8 cellular contexts compared by ENCODE assay signal in genomic region chr12:12350868-12351463, GRCh38. TPM values are rescaled to one million over a fixed set of nuclear protein-coding genes. Genes with fewer than 3 reads are reported as not detected.
DNase-seq lines count a peak whose midpoint lies in the region; ATAC-seq and TF ChIP-seq lines count a peak whose summit lies in the region.

No MANE protein-coding gene starts in this region.

- peak overlapping the region; percentile 72 for H3K4me3 Mint-ChIP-seq in CD4-positive, alpha-beta T cell
- peak overlapping the region; percentile 74 to 84 (median 78) for H3K4me3 Mint-ChIP-seq in naive thymus-derived CD4-positive, alpha-beta T cell

- dilution Hi-C loops in mammary epithelial cell (cut with HindIII; ENCODE audit: low sequenced_read_pairs), result no loop called here

- peak overlapping the region; percentile 100 for H2AFZ ChIP-seq in mammary epithelial cell (ENCODE audit: low read depth, low read length)

- H4K20me1 ChIP-seq in mammary epithelial cell (ENCODE audit: insufficient read depth, low read length), result no peaks in the 10 kb centered on the region

- DNase-seq in CD4-positive, alpha-beta T cell, result no peak
- DNase-seq in Jurkat, Clone E6-1 (ENCODE audit: low read depth, low spot score), result no peak
- DNase-seq in mammary epithelial cell (peak; percentile 97), nucleus accumbens (lab: John Stamatoyannopoulos, UW) (no peak), adrenal gland (no peak), NCI-H2029 treated with DMSO at 0.1 percent for 48 hours (lab: John Stamatoyannopoulos, UW) (no peak)
- no peak for DNase-seq in naive thymus-derived CD4-positive, alpha-beta T cell
- no peak for DNase-seq in stimulated activated naive CD4-positive, alpha-beta T cell (lab: John Stamatoyannopoulos, UW)

- no peaks in the 10 kb centered on the region for H3K36me3 Mint-ChIP-seq in CD4-positive, alpha-beta T cell (ENCODE audit: low read depth)
- H3K36me3 Mint-ChIP-seq in naive thymus-derived CD4-positive, alpha-beta T cell, result peaks cover 0 to 4% (median 0%) of the 10 kb centered on the region in 5 donors

- H3K9ac ChIP-seq in mammary epithelial cell (ENCODE audit: insufficient read depth, low read length), result peak overlapping the region; percentile 60

- in situ Hi-C loops in mammary epithelial cell (cut with MboI; ENCODE audit: low sequenced_read_pairs in 2 of 2), result no loop called here

- H3K36me3 ChIP-seq in mammary epithelial cell (ENCODE audit: insufficient read depth, low read length) (no peaks in the 10 kb centered on the region), adrenal gland (replicated peaks in 1 of 2) (no peaks in the 10 kb centered on the region)
- H3K36me3 ChIP-seq in naive thymus-derived CD4-positive, alpha-beta T cell (ENCODE audit: control insufficient read depth in 2 of 3, insufficient read depth in 3 of 3, low read length in 3 of 3), result no peaks in the 10 kb centered on the region

- H3K4me2 ChIP-seq in mammary epithelial cell (ENCODE audit: insufficient read depth, low read depth, low read length), result peak overlapping the region; percentile 90

- H3K27ac ChIP-seq in CD4-positive, alpha-beta T cell (ENCODE audit: low read depth, low read length), result no peak overlapping the region
- peak overlapping the region; percentile 88 for H3K27ac ChIP-seq in mammary epithelial cell (ENCODE audit: insufficient read depth, low read depth, low read length)
- H3K27ac ChIP-seq in naive thymus-derived CD4-positive, alpha-beta T cell (ENCODE audit: low read depth, low read length), result peak overlapping the region; percentile 69
- no peak overlapping the region for H3K27ac ChIP-seq in adrenal gland

- H3K27me3 Mint-ChIP-seq in CD4-positive, alpha-beta T cell, result no peaks in the 10 kb centered on the region
- H3K27me3 Mint-ChIP-seq in naive thymus-derived CD4-positive, alpha-beta T cell, result peaks cover 0 to 7% (median 0%) of the 10 kb centered on the region in 5 donors

- WGBS in mammary epithelial cell (ENCODE audit: low coverage, missing lambda C conversion rate), result 3% methylated on average over 3 of the region's 3 CpGs
- WGBS in adrenal gland, 4 donors, result 85 to 95% (median 91%) methylated on average over 3 of the region's 3 CpGs

- TF ChIP-seq CTCF in CD4-positive, alpha-beta T cell (IDR thresholded peaks at IDR 0.05), result no peak
- TF ChIP-seq CTCF in mammary epithelial cell (conservative IDR thresholded peaks at IDR 0.05 in 1 of 2, IDR thresholded peaks at IDR 0.05 in 1 of 2; ENCODE audit: extremely low read depth in 1 of 2, insufficient read depth in 1 of 2, low read depth in 1 of 2, low read length in 2 of 2) (no peak), adrenal gland (IDR thresholded peaks at IDR 0.05) (no peak)

- ATAC-seq in CD4-positive, alpha-beta T cell (ENCODE audit: poor library complexity), result no peak
- ATAC-seq in naive thymus-derived CD4-positive, alpha-beta T cell, result no peak

- H3K27ac Mint-ChIP-seq in CD4-positive, alpha-beta T cell, result peak overlapping the region; percentile 79
- H3K27ac Mint-ChIP-seq in naive thymus-derived CD4-positive, alpha-beta T cell, result peak overlapping the region in 8 of 9 donors; percentile 76 to 92 (median 86)

- POLR2A ChIA-PET in CD4-positive, alpha-beta T cell (lab: Charles Lee), result interaction anchor here (1.4 to 1.8 kb wide), 3 partner anchors 261 to 367 kb away, joined by 3 to 9 read pairs (median 5); partner anchors contain the start of gene CREBL2
- POLR2A ChIA-PET in naive thymus-derived CD4-positive, alpha-beta T cell (lab: Charles Lee), result interaction anchor here (1.5 to 2.2 kb wide), 5 partner anchors 10 to 365 kb away, joined by 4 to 9 read pairs (median 5); partner anchors contain the start of gene CDKN1B

- no TSS peak for BruUV-seq in mammary epithelial cell (replicated peaks; lab: Mats Ljungman, UMichigan)

- H3K4me1 Mint-ChIP-seq in CD4-positive, alpha-beta T cell (ENCODE audit: low read depth), result peaks cover 64% of the 10 kb centered on the region
- H3K4me1 Mint-ChIP-seq in naive thymus-derived CD4-positive, alpha-beta T cell, result peaks cover 28 to 74% (median 47%) of the 10 kb centered on the region in 7 donors

- peak overlapping the region; percentile 56 for H3K4me3 ChIP-seq in Jurkat, Clone E6-1 (ENCODE audit: low read length)
- no peak overlapping the region for H3K4me3 ChIP-seq in mammary epithelial cell (replicated peaks in 1 of 3; ENCODE audit: insufficient read depth in 1 of 3, low read depth in 2 of 3, low read length in 3 of 3)
- peak overlapping the region; percentile 48 for H3K4me3 ChIP-seq in naive thymus-derived CD4-positive, alpha-beta T cell (ENCODE audit: low read length)
- peak overlapping the region in 1 of 4 donors; percentile 65 for H3K4me3 ChIP-seq in adrenal gland

- no peak for TF ChIP-seq POLR2A in adrenal gland (IDR thresholded peaks at IDR 0.05)

- no peaks in the 10 kb centered on the region for H3K9me3 ChIP-seq in CD4-positive, alpha-beta T cell (ENCODE audit: control insufficient read depth, low read length)
- H3K9me3 ChIP-seq in mammary epithelial cell (replicated peaks; ENCODE audit: insufficient read depth, low read length) (no peaks in the 10 kb centered on the region), adrenal gland (replicated peaks in 1 of 3) (no peaks in the 10 kb centered on the region)
- H3K9me3 ChIP-seq in naive thymus-derived CD4-positive, alpha-beta T cell (ENCODE audit: control insufficient read depth in 2 of 3, low read length in 3 of 3), result no peaks in the 10 kb centered on the region

- intact Hi-C loops in CD4-positive, alpha-beta T cell (cut with DNase I, micrococcal nuclease), result loop anchor here (5.0 to 10.0 kb wide), 4 partner anchors 84 to 1736 kb away; partner anchors contain the start of genes GSG1 (in 1 of the 2), LRP6 (in 1 of the 2) and MAGOHB (in 1 of the 2)
- intact Hi-C loops in mammary epithelial cell (cut with micrococcal nuclease) (no loop called here), adrenal gland (cut with DNase I) (no loop called here)
- intact Hi-C loops in naive thymus-derived CD4-positive, alpha-beta T cell (cut with micrococcal nuclease), result loop anchor here (10.0 kb wide), 2 partner anchors 754 to 1176 kb away; partner anchors contain the start of genes GSG1 (in 1 of the 2) and SMIM10L1 (in 1 of the 2)

- no peaks in the 10 kb centered on the region for H3K79me2 ChIP-seq in mammary epithelial cell (ENCODE audit: insufficient read depth, low read length)

- no peaks in the 10 kb centered on the region for H3K27me3 ChIP-seq in CD4-positive, alpha-beta T cell (ENCODE audit: control insufficient read depth, insufficient read depth, low read length)
- H3K27me3 ChIP-seq in mammary epithelial cell (ENCODE audit: insufficient read depth, low read length), result no peaks in the 10 kb centered on the region
- H3K27me3 ChIP-seq in naive thymus-derived CD4-positive, alpha-beta T cell (ENCODE audit: control insufficient read depth in 2 of 2, insufficient read depth in 2 of 2, low read length in 2 of 2), result no peaks in the 10 kb centered on the region
- no peaks in the 10 kb centered on the region for H3K27me3 ChIP-seq in adrenal gland

- H3K4me1 ChIP-seq in mammary epithelial cell (ENCODE audit: insufficient read depth, low read length), result peaks cover 21% of the 10 kb centered on the region
- H3K4me1 ChIP-seq in naive thymus-derived CD4-positive, alpha-beta T cell (ENCODE audit: control insufficient read depth in 2 of 2, insufficient read depth in 2 of 2, low read length in 2 of 2), result peaks cover 6 to 18% of the 10 kb centered on the region in 2 donors
- H3K4me1 ChIP-seq in adrenal gland (replicated peaks in 1 of 2), result peaks cover 0 to 12% of the 10 kb centered on the region in 2 donors

- CTCF ChIA-PET in CD4-positive, alpha-beta T cell (lab: Charles Lee), result interaction anchor here (0.6 to 1.5 kb wide), 3 partner anchors 212 to 717 kb away, joined by 3 to 6 read pairs (median 4); no protein-coding TSS in a partner anchor
- CTCF ChIA-PET in mammary epithelial cell (lab: Charles Lee; ENCODE audit: low non-redundant PET), result no interaction called here
- CTCF ChIA-PET in naive thymus-derived CD4-positive, alpha-beta T cell (lab: Charles Lee), result interaction anchor here (0.5 to 1.3 kb wide), 5 partner anchors 12 to 809 kb away, joined by 3 to 8 read pairs (median 3); no protein-coding TSS in a partner anchor

- H3K9me3 Mint-ChIP-seq in CD4-positive, alpha-beta T cell, result peaks cover 3% of the 10 kb centered on the region
- H3K9me3 Mint-ChIP-seq in naive thymus-derived CD4-positive, alpha-beta T cell, result peaks cover 0 to 5% (median 0%) of the 10 kb centered on the region in 11 donors

RNA-seq across cellular contexts. Expression of gene MANSC1, which starts 0.9 kb away (rescaled TPM):
- total RNA-seq in CD4-positive, alpha-beta T cell, result under 1 TPM; 0.33 to 0.45 TPM
- 2.2 TPM for polyA plus RNA-seq in Jurkat, Clone E6-1 (2012; ENCODE audit: insufficient read depth, insufficient read length)
- 10 to 100 TPM in 1 of 2 donors, 1 to 10 TPM in 1; 7.2 to 13.4 TPM for total RNA-seq in mammary epithelial cell
- polyA plus RNA-seq in mammary epithelial cell, result 2.5 TPM
- 5.6 TPM for polyA minus RNA-seq in mammary epithelial cell
- total RNA-seq in naive thymus-derived CD4-positive, alpha-beta T cell, result 1 to 10 TPM in 1 of 5 experiments, under 1 TPM in 4; 0.60 to 1.3 (median 0.94) TPM
- 1 to 10 TPM; 4.2 TPM for polyA plus RNA-seq in naive thymus-derived CD4-positive, alpha-beta T cell
- 10 to 100 TPM in 7 of 8 donors, 1 to 10 TPM in 1; 6.3 to 25.3 (median 17.4) TPM for total RNA-seq in adrenal gland
- polyA plus RNA-seq in adrenal gland, result 10 to 100 TPM in 1 of 3 donors, 1 to 10 TPM in 2; 3.9 to 24.3 (median 8.1) TPM

RNA-seq across cellular contexts. Expression of gene BORCS5, which starts 5.9 kb away (rescaled TPM):
- total RNA-seq in CD4-positive, alpha-beta T cell, result 10 to 100 TPM; 36.4 to 39.3 TPM
- 13.1 TPM for polyA plus RNA-seq in Jurkat, Clone E6-1 (2012; ENCODE audit: insufficient read depth, insufficient read length)
- total RNA-seq in mammary epithelial cell, result 10 to 100 TPM; 17.9 to 24.8 TPM
- polyA plus RNA-seq in mammary epithelial cell, result 22.5 TPM
- 2.2 TPM for polyA minus RNA-seq in mammary epithelial cell
- total RNA-seq in naive thymus-derived CD4-positive, alpha-beta T cell, result 10 to 100 TPM; 15.3 to 28.2 (median 22.1) TPM
- 10 to 100 TPM in 1 of 2 donors, 1 to 10 TPM in 1; 8.4 to 15.6 TPM for polyA plus RNA-seq in naive thymus-derived CD4-positive, alpha-beta T cell
- 10 to 100 TPM in 6 of 8 donors, 1 to 10 TPM in 2; 8.5 to 30.1 (median 15.1) TPM for total RNA-seq in adrenal gland
- 1 to 10 TPM; 3.6 to 8.5 (median 5.5) TPM for polyA plus RNA-seq in adrenal gland

Comparison
In these comparisons a context has a peak if more than half of its experiments do, and no peak if none do; other contexts are left out.
1. H3K27ac ChIP-seq: peak in mammary epithelial cell (single experiment) and naive thymus-derived CD4-positive, alpha-beta T cell (single experiment); none in CD4-positive, alpha-beta T cell (single experiment) and adrenal gland (0 of 5).
2. H3K4me3 ChIP-seq: peak in Jurkat, Clone E6-1 (single experiment) and naive thymus-derived CD4-positive, alpha-beta T cell (single experiment); none in mammary epithelial cell (0 of 3).
3. intact Hi-C loops: an anchor here in CD4-positive, alpha-beta T cell (5.0 to 10.0 kb wide) and naive thymus-derived CD4-positive, alpha-beta T cell (10.0 kb wide); none called in mammary epithelial cell and adrenal gland.